8 cellular contexts compared by ENCODE assay signal in the genomic region with DNA sequence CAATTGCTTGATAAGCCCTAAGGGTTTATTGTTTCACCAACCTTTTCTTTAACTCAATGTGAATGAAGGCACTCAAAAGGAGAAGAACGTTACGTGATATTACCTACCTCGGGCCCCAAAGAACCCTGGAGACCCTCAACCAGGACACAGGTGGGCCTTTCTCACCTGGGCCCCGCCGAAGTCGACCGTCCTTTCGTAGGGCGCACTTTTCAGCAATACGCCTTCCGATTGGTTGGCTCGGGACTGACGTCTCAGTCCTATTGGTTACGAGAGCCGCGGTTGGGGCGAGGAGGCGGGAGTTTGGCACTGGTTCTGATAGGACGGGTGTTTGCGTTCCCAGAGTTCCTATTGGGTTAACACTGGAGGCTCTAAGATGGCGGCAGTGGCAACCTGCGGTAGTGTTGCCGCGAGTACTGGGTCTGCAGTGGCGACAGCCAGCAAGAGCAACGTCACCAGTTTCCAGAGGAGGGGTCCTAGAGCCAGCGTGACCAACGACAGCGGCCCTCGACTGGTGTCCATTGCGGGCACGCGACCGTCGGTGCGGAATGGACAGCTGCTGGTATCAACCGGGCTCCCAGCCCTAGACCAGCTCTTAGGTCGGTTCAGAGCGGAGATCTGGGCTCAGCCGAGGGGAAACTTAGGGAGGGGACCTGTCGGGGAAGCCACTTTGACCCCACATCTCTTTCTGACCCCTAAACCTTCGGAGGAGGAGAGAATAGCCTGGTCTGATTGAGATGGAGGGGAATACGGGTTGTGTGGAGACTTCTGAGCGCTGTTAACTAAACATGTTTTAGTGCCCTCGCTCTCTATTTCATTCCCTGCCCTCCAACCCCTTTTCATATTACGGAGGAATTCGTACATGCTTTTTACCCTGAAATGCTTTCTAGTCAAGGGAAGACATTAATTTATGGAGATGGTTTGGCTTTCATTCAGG. TPM values are rescaled to one million over a fixed set of nuclear protein-coding genes. Genes with fewer than 3 reads are reported as not detected.
DNase-seq lines count a peak whose midpoint lies in the region; ATAC-seq, FAIRE-seq and TF ChIP-seq lines count a peak whose summit lies in the region.

A gene with protein sequence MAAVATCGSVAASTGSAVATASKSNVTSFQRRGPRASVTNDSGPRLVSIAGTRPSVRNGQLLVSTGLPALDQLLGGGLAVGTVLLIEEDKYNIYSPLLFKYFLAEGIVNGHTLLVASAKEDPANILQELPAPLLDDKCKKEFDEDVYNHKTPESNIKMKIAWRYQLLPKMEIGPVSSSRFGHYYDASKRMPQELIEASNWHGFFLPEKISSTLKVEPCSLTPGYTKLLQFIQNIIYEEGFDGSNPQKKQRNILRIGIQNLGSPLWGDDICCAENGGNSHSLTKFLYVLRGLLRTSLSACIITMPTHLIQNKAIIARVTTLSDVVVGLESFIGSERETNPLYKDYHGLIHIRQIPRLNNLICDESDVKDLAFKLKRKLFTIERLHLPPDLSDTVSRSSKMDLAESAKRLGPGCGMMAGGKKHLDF (plus strand): TSS at position 356 of the 934 bp plus-strand sequence. CDS start 18 bp downstream, at position 374.
A gene with protein sequence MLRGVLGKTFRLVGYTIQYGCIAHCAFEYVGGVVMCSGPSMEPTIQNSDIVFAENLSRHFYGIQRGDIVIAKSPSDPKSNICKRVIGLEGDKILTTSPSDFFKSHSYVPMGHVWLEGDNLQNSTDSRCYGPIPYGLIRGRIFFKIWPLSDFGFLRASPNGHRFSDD (minus strand): TSS at position 211 of the 934 bp plus-strand sequence. CDS start 46,346 bp downstream, outside the sequence.

- FAIRE-seq in bronchial epithelial cell (lab: Jason Lieb, UNC) = peak; percentile 70

- H3K27ac ChIP-seq in WERI-Rb-1 = peak within 1 kb of the TSS; percentile 79

- peak; percentile 100 for ATAC-seq in GM18873 (IDR thresholded peaks at IDR 0.05; ENCODE audit: low FRiP score, unreplicated experiment)
- ATAC-seq in HG03139 (IDR thresholded peaks at IDR 0.05; ENCODE audit: unreplicated experiment) = peak; percentile 100

- no peaks in the 10 kb centered on the region for H3K9me3 ChIP-seq in WERI-Rb-1 (ENCODE audit: severe bottlenecking)

- no peaks in the 10 kb centered on the region for H3K27me3 ChIP-seq in WERI-Rb-1 (ENCODE audit: insufficient read depth, low read depth, severe bottlenecking)
- no peaks in the 10 kb centered on the region for H3K27me3 ChIP-seq in bronchial epithelial cell (ENCODE audit: control insufficient read depth, insufficient read depth, low read length)

- DNase-seq in ACHN (peak; percentile 95), NCI-H2227 (lab: John Stamatoyannopoulos, UW; ENCODE audit: unreplicated experiment) (peak; percentile 99), WERI-Rb-1 (peak; percentile 97), bronchial epithelial cell (ENCODE audit: low read depth) (peak; percentile 94), iPS-NIHi7 (ENCODE audit: extremely low spot score) (peak; percentile 99), smooth muscle cell of the brain vasculature (ENCODE audit: low read depth, low spot score) (peak; percentile 89)

- H3K4me3 ChIP-seq in WERI-Rb-1 (ENCODE audit: low read depth, low read length) (peak within 1 kb of the TSS; percentile 81), bronchial epithelial cell (ENCODE audit: low read depth, low read length) (peak within 1 kb of the TSS; percentile 65)

- TF ChIP-seq CTCF in WERI-Rb-1 (IDR thresholded peaks at IDR 0.05; ENCODE audit: low read depth, low read length) = no peak
- TF ChIP-seq CTCF in bronchial epithelial cell (IDR thresholded peaks at IDR 0.05; ENCODE audit: insufficient read depth, low read length, severe bottlenecking) = no peak

- H3K36me3 ChIP-seq in WERI-Rb-1 = no peaks in the 10 kb centered on the region; the same call in 1 of the 2 replicates
- H3K36me3 ChIP-seq in bronchial epithelial cell (ENCODE audit: control insufficient read depth, insufficient read depth, low read length) = peaks cover 2% of the 10 kb centered on the region

- in situ Hi-C loops in ACHN (cut with HindIII; ENCODE audit: low pct_ligation_motif_present, low pct_unique_long_range_greater_than_20kb, low sequenced_read_pairs) = no loop called here

RNA-seq across cellular contexts. Expression of the first gene that starts in this region (rescaled TPM):
- 11.1 and 13.2 TPM in 2 replicates for total RNA-seq in bronchial epithelial cell

RNA-seq across cellular contexts. Expression of the second gene that starts in this region (rescaled TPM):
- total RNA-seq in bronchial epithelial cell = 11.3 and 13.2 TPM in 2 replicates

Comparison
In these comparisons a context has a peak if more than half of its experiments do, and no peak if none do; other contexts are left out.
1. Peak in every context shown above with its lines: DNase-seq, ATAC-seq, H3K4me3 ChIP-seq and H3K27ac ChIP-seq.